ENCODE assay signal across 1 cellular context in genomic region chr3:81760924-81761903, GRCh38.
TF ChIP-seq lines count a peak whose summit lies in the region.

GBE1 (minus strand) TSS chr3:81761645; CDS start chr3:81761517, 128 bp downstream.

TF ChIP-seq in GM12878, 131 proteins besides CTCF, POLR2A, EP300 and RAD21 (continued from another document and continues in another):
- peak; percentile 67 for TF ChIP-seq SKIL (IDR thresholded peaks at IDR 0.05; ENCODE audit: low read depth, poor library complexity, severe bottlenecking)
- TF ChIP-seq ZBTB40 (IDR thresholded peaks at IDR 0.05; ENCODE audit: borderline replicate concordance): peak; percentile 36; the same call in 1 of the 2 replicates
- TF ChIP-seq POLR2AphosphoS2 (IDR thresholded peaks at IDR 0.05; ENCODE audit: low read depth, low read length): peak; percentile 81
- TF ChIP-seq PKNOX1 (IDR thresholded peaks at IDR 0.05): peak; percentile 68
- TF ChIP-seq KLF5 (IDR thresholded peaks at IDR 0.05; ENCODE audit: partially characterized antibody): no peak
- TF ChIP-seq REST (IDR thresholded peaks at IDR 0.05; ENCODE audit: low read depth, low read length): no peak
- no peak for TF ChIP-seq NFYA (IDR thresholded peaks at IDR 0.05; ENCODE audit: borderline replicate concordance, low read depth, low read length)
- 0 out of 2 replicates have a peak, but pooled peaks have one; percentile 87 for TF ChIP-seq WRNIP1 (IDR thresholded peaks at IDR 0.05; ENCODE audit: borderline replicate concordance, low read depth, low read length)
- no peak for TF ChIP-seq IRF5 (IDR thresholded peaks at IDR 0.05; ENCODE audit: borderline replicate concordance)
- TF ChIP-seq ZNF622 (IDR thresholded peaks at IDR 0.05): no peak
- no peak for TF ChIP-seq SREBF1 (IDR thresholded peaks at IDR 0.05; ENCODE audit: low read length)
- TF ChIP-seq SPI1 (IDR thresholded peaks at IDR 0.05; ENCODE audit: borderline replicate concordance, insufficient read depth, low read depth, low read length): peak; percentile 13; the same call in 1 of the 2 replicates
- no peak for TF ChIP-seq FOS (IDR thresholded peaks at IDR 0.05; ENCODE audit: borderline replicate concordance, extremely low read depth, insufficient read length)
- 0 out of 2 replicates have a peak, but pooled peaks have one; percentile 78 for TF ChIP-seq RBBP5 (conservative IDR thresholded peaks at IDR 0.05)
- peak; percentile 93 for TF ChIP-seq PML (IDR thresholded peaks at IDR 0.05; ENCODE audit: low read length)
- no peak for TF ChIP-seq MEF2A (IDR thresholded peaks at IDR 0.05; ENCODE audit: insufficient read depth, low read depth, low read length)
- no peak for TF ChIP-seq RFX5 (IDR thresholded peaks at IDR 0.05; ENCODE audit: low read depth, low read length)
- TF ChIP-seq ATF7 (IDR thresholded peaks at IDR 0.05; ENCODE audit: low read depth): peak; percentile 79
- TF ChIP-seq BCL3 (IDR thresholded peaks at IDR 0.05; ENCODE audit: borderline replicate concordance, insufficient read depth, low read depth, low read length, poor library complexity, severe bottlenecking): peak; percentile 36
- no peak; the same call in 1 of the 2 replicates for TF ChIP-seq ZBTB11 (CRISPR knock-in tag; IDR thresholded peaks at IDR 0.05)
- TF ChIP-seq MYB (IDR thresholded peaks at IDR 0.05; ENCODE audit: borderline replicate concordance, low read depth, low read length): peak; percentile 72
- TF ChIP-seq CREB1 (IDR thresholded peaks at IDR 0.05; ENCODE audit: low read depth): peak; percentile 43
- TF ChIP-seq SIX5 (IDR thresholded peaks at IDR 0.05; ENCODE audit: low read depth, low read length, severe bottlenecking): no peak
- TF ChIP-seq TBL1XR1 (IDR thresholded peaks at IDR 0.05; ENCODE audit: low read depth, low read length): no peak; the same call in 1 of the 2 replicates
- TF ChIP-seq KAT2A (conservative IDR thresholded peaks at IDR 0.05; ENCODE audit: control insufficient read depth, low read depth, low read length): no peak
- peak; percentile 71 for TF ChIP-seq NR2C2 (IDR thresholded peaks at IDR 0.05; ENCODE audit: borderline replicate concordance, control insufficient read depth, insufficient read length, low read depth)
- TF ChIP-seq NFXL1 (IDR thresholded peaks at IDR 0.05; ENCODE audit: borderline replicate concordance): no peak
- TF ChIP-seq EGR1 (IDR thresholded peaks at IDR 0.05; ENCODE audit: borderline replicate concordance in 1 of 2, low read depth in 2 of 2, low read length in 2 of 2): peak in 1 of 2 experiments; percentile 96; a peak in 2 of 3 replicates
- TF ChIP-seq CBFB (IDR thresholded peaks at IDR 0.05; ENCODE audit: low read depth): no peak; the same call in none of the 2 replicates
- no peak for TF ChIP-seq PAX8 (IDR thresholded peaks at IDR 0.05)
- TF ChIP-seq SMARCA5 (IDR thresholded peaks at IDR 0.05): peak; percentile 22
- TF ChIP-seq POU2F2 (IDR thresholded peaks at IDR 0.05; ENCODE audit: borderline replicate concordance, low read depth, low read length): peak; percentile 78
- TF ChIP-seq HDGF (IDR thresholded peaks at IDR 0.05): peak; percentile 72
- peak; percentile 89 for TF ChIP-seq RB1 (IDR thresholded peaks at IDR 0.05; ENCODE audit: borderline replicate concordance)
- no peak for TF ChIP-seq JUNB (IDR thresholded peaks at IDR 0.05)
- TF ChIP-seq CREM (IDR thresholded peaks at IDR 0.05; ENCODE audit: low read depth): peak; percentile 61
- TF ChIP-seq SUPT20H (IDR thresholded peaks at IDR 0.05; ENCODE audit: borderline replicate concordance, control insufficient read depth, low read depth, low read length): no peak
- TF ChIP-seq CEBPZ (IDR thresholded peaks at IDR 0.05; ENCODE audit: low read depth, low read length): no peak
- TF ChIP-seq CHD2 (IDR thresholded peaks at IDR 0.05; ENCODE audit: borderline replicate concordance, low read depth, low read length): peak; percentile 41; the same call in 1 of the 2 replicates
- TF ChIP-seq YY1 (IDR thresholded peaks at IDR 0.05; ENCODE audit: low read depth, low read length): peak; percentile 95
